ENCODE assay signal across 12 cellular contexts in the genomic region with DNA sequence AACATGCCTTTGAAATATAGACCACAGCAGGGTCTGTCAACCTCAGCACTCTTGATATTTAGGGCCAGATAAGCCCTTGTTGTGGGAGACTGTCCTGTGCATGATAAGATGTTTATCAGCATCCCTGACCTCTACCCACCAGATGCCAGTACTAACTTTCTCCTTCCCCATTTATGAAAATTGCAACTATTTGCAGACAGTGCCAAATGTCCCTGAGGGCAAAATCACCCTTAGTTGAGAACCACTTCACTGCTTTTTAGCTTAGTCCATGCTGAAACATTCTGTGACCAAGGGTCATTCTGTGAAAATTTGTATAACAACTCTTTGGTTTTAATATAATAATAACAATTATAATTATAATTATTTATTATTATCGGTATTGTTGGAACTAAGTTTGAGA.
"Had no signal": no experiment of that assay in that cellular context is flagged by ENCODE, and none has a peak within 500 bp of the region (broad histone marks: within the 10 kb centered on the region; RNA-seq: fewer than 3 reads in every experiment).

No MANE protein-coding gene starts in this region.

- H3K27ac ChIP-seq: foreskin keratinocyte, SK-N-MC had no signal

- H3K9me3 ChIP-seq: esophagus muscularis mucosa had no signal

- DNase-seq: activated CD4-positive, alpha-beta T cell treated with anti-CD3 and anti-CD28 coated beads, Interleukin-2, amount 50 U/mL, for 1 hour; activated CD4-positive, CD25-positive, alpha-beta regulatory T cell; activated naive CD4-positive, alpha-beta T cell treated with anti-CD3 and anti-CD28 coated beads, Interleukin-2, amount 50 U/mL, for 16 hours; left colon; natural killer cell; nucleus accumbens; stimulated activated CD4-positive, alpha-beta T cell treated with anti-CD3 and anti-CD28 coated beads, Interleukin-15, amount 100 ng/mL, for 24 hours; stimulated activated CD4-positive, alpha-beta T cell treated with anti-CD3 and anti-CD28 coated beads, Interleukin-4, amount 100 ng/mL, for 24 hours; T-helper 1 cell had no signal

- ATAC-seq: foreskin keratinocyte, left colon, natural killer cell had no signal

- H3K4me3 ChIP-seq: esophagus muscularis mucosa, SK-N-MC had no signal

- H3K36me3 ChIP-seq: esophagus muscularis mucosa had no signal

- H3K27me3 ChIP-seq: esophagus muscularis mucosa, foreskin keratinocyte had no signal
